ENCODE assay signal across 1 cellular context in genomic region chr18:13374096-13374467, GRCh38.
TF ChIP-seq lines count a peak whose summit lies in the region.

No MANE protein-coding gene starts in this region.

TF ChIP-seq in SK-N-SH treated with all-trans-retinoic acid at 6 μM for 48 hours, 23 proteins besides CTCF, POLR2A, EP300 and RAD21 (continued from another document):
- TF ChIP-seq CSRNP3 (CRISPR knock-in tag; IDR thresholded peaks at IDR 0.05) (no peak), ZNF8 (CRISPR knock-in tag; IDR thresholded peaks at IDR 0.05) (no peak), GLIS3 (CRISPR knock-in tag; IDR thresholded peaks at IDR 0.05) (no peak)
